ENCODE assay signal across 9 cellular contexts in genomic region chr16:81752225-81752875, GRCh38. TPM values are rescaled to one million over a fixed set of nuclear protein-coding genes. Genes with fewer than 3 reads are reported as not detected.
DNase-seq lines count a peak whose midpoint lies in the region; ATAC-seq and TF ChIP-seq lines count a peak whose summit lies in the region.
"Had no signal": no experiment of that assay in that cellular context is flagged by ENCODE, and none has a peak within 500 bp of the region (broad histone marks: within the 10 kb centered on the region; RNA-seq: fewer than 3 reads in every experiment).

No MANE protein-coding gene starts in this region.

- no peaks in the 10 kb centered on the region for H3K36me3 Mint-ChIP-seq in endothelial cell (ENCODE audit: low read depth, unreplicated experiment)

- peak overlapping the region; percentile 68 for H3K9ac ChIP-seq in Loucy (ENCODE audit: low read depth, low read length, poor library complexity, severe bottlenecking)

- peak overlapping the region; percentile 77 for H2AFZ ChIP-seq in Loucy (ENCODE audit: low read length)

- peak; percentile 87 for ATAC-seq in GM18505 (IDR thresholded peaks at IDR 0.05; ENCODE audit: unreplicated experiment)

- H3K9me2 ChIP-seq in Loucy (replicated peaks; ENCODE audit: low read depth, low read length) = no peaks in the 10 kb centered on the region

- peaks cover 33% of the 10 kb centered on the region for H3K4me1 Mint-ChIP-seq in endothelial cell (ENCODE audit: unreplicated experiment)

- no peaks in the 10 kb centered on the region for H3K9me3 ChIP-seq in Loucy (ENCODE audit: insufficient read depth, low read depth, low read length)
- no peaks in the 10 kb centered on the region for H3K9me3 ChIP-seq in HAP-1
- H3K9me3 ChIP-seq: SJSA1 had no signal

- peak; percentile 89 for TF ChIP-seq POLR2A in GM18505 (IDR thresholded peaks at IDR 0.05; ENCODE audit: borderline replicate concordance, extremely low read depth, insufficient read depth, insufficient read length)

- H3K4me3 ChIP-seq in H7 (ENCODE audit: insufficient read depth, low read depth, low read length) (no peak overlapping the region), Loucy (ENCODE audit: low read length, poor library complexity, severe bottlenecking) (peak overlapping the region; percentile 58), HAP-1 (no peak overlapping the region)
- H3K4me3 ChIP-seq: SJSA1 had no signal

- no peaks in the 10 kb centered on the region for H3F3A ChIP-seq in Loucy (ENCODE audit: low read depth)

- H4K20me1 ChIP-seq in Loucy (ENCODE audit: insufficient read depth, low read length, poor library complexity, severe bottlenecking) = no peaks in the 10 kb centered on the region

- no peaks in the 10 kb centered on the region for H3K9me3 Mint-ChIP-seq in endothelial cell (ENCODE audit: unreplicated experiment)

- H3K4me2 ChIP-seq in Loucy (ENCODE audit: low read depth, low read length, poor library complexity, severe bottlenecking) = peak overlapping the region; percentile 87

- H3K27me3 ChIP-seq in H7 (ENCODE audit: control insufficient read depth, insufficient read depth, low read length) = no peaks in the 10 kb centered on the region
- H3K27me3 ChIP-seq in Loucy (ENCODE audit: insufficient read depth, low read length, poor library complexity, severe bottlenecking) = no peaks in the 10 kb centered on the region
- H3K27me3 ChIP-seq in HAP-1 (ENCODE audit: low read depth) = no peaks in the 10 kb centered on the region
- H3K27me3 ChIP-seq: SJSA1 had no signal

- in situ Hi-C loops in HAP-1 (cut with MboI; ENCODE audit: low sequenced_read_pairs) = no loop called here

- no peaks in the 10 kb centered on the region for H3K79me2 ChIP-seq in Loucy (ENCODE audit: insufficient read depth, low read length)

- no peaks in the 10 kb centered on the region for H3K36me3 ChIP-seq in H7 (replicated peaks; ENCODE audit: control insufficient read depth, insufficient read depth, low read length)
- H3K36me3 ChIP-seq in Loucy (ENCODE audit: insufficient read depth, low read length) = no peaks in the 10 kb centered on the region
- H3K36me3 ChIP-seq in HAP-1 (replicated peaks) = no peaks in the 10 kb centered on the region
- H3K36me3 ChIP-seq: SJSA1 had no signal

- no peak overlapping the region for H3K27ac Mint-ChIP-seq in endothelial cell (ENCODE audit: unreplicated experiment)

- DNase-seq in H7 = peak; percentile 57
- DNase-seq in endothelial cell (ENCODE audit: low spot score) = peak; percentile 35
- peak; percentile 42 for DNase-seq in putamen (ENCODE audit: low spot score)
- no peak for DNase-seq in HAP-1 (ENCODE audit: low spot score in 2 of 2)
- no peak for DNase-seq in cerebellar cortex (ENCODE audit: low spot score)
- DNase-seq in kidney glomerular epithelial cell (lab: John Stamatoyannopoulos, UW) = no peak

- H3K4me1 ChIP-seq in Loucy (ENCODE audit: insufficient read depth, low read length, poor library complexity, severe bottlenecking) (peaks cover 47% of the 10 kb centered on the region), HAP-1 (no peaks in the 10 kb centered on the region; the same call in 1 of the 2 replicates)
- H3K4me1 ChIP-seq: SJSA1 had no signal

- no peak for TF ChIP-seq CTCF in Loucy (conservative IDR thresholded peaks at IDR 0.05; ENCODE audit: low read length)
- TF ChIP-seq CTCF in endothelial cell (IDR thresholded peaks at IDR 0.05; ENCODE audit: unreplicated experiment) = no peak

- no peak overlapping the region for H3K4me3 Mint-ChIP-seq in endothelial cell (ENCODE audit: unreplicated experiment)

- H3K27me3 Mint-ChIP-seq in endothelial cell (ENCODE audit: unreplicated experiment) = no peaks in the 10 kb centered on the region

RNA-seq across cellular contexts. Expression of gene PLCG2, which starts 26.7 kb away (rescaled TPM):
- 2.5 and 2.7 TPM in 2 replicates for total RNA-seq in H7 (2014; rRNA removed; shearing (Covaris generic))
- 103 TPM for total RNA-seq in endothelial cell (ENCODE audit: unreplicated experiment)

Comparison
In these comparisons a context has a peak if more than half of its experiments do, and no peak if none do; other contexts are left out.
1. DNase-seq: peak in H7 (single experiment), endothelial cell (single experiment) and putamen (single experiment); none in HAP-1 (0 of 2), cerebellar cortex (single experiment) and kidney glomerular epithelial cell (single experiment).
2. RNA of gene PLCG2, which starts 26.7 kb away (total RNA-seq): 103 TPM in endothelial cell (single experiment); 2.5 to 2.7 TPM in H7; every median in the first group is over 10 times any median in the second.